10 cellular contexts compared by ENCODE assay signal in genomic region chr1:97050501-97050900, GRCh38.
A peak's percentile ranks its signal among the peaks of the same experiment; 100 is the strongest.
DNase-seq lines count a peak whose midpoint lies in the region; ATAC-seq lines count a peak whose summit lies in the region.
"Had no signal": no experiment of that assay in that cellular context is flagged by ENCODE, and none has a peak within 500 bp of the region (broad histone marks: within the 10 kb centered on the region; RNA-seq: fewer than 3 reads in every experiment).

No MANE protein-coding gene starts in this region.

- peaks cover 0 to 7% (median 0%) of the 10 kb centered on the region in 6 donors for H3K9me3 Mint-ChIP-seq in immature natural killer cell

- H3K4me3 Mint-ChIP-seq in immature natural killer cell: no peak overlapping the region

- no peaks in the 10 kb centered on the region for H3K4me1 Mint-ChIP-seq in immature natural killer cell

- peaks cover 0 to 4% (median 0%) of the 10 kb centered on the region in 3 donors for H3K27me3 Mint-ChIP-seq in immature natural killer cell (ENCODE audit: low read depth in 3 of 3)

- no peak overlapping the region for H3K4me3 ChIP-seq in H7 (ENCODE audit: insufficient read depth, low read depth, low read length)

- no peaks in the 10 kb centered on the region for H3K36me3 ChIP-seq in H7 (replicated peaks; ENCODE audit: control insufficient read depth, insufficient read depth, low read length)

- ATAC-seq in GM18520 (IDR thresholded peaks at IDR 0.05; ENCODE audit: unreplicated experiment) (no peak), HG02852 (IDR thresholded peaks at IDR 0.05; ENCODE audit: unreplicated experiment) (no peak)

- H3K27me3 ChIP-seq in H7 (ENCODE audit: control insufficient read depth, insufficient read depth, low read length): no peaks in the 10 kb centered on the region

- no peak overlapping the region for H3K27ac Mint-ChIP-seq in immature natural killer cell

- no peaks in the 10 kb centered on the region for H3K36me3 Mint-ChIP-seq in immature natural killer cell

- DNase-seq in A172 (ENCODE audit: low spot score) (peak; percentile 21), H7 (peak; percentile 24), OCI-M1 (lab: John Stamatoyannopoulos, UW) (peak; percentile 68), fibroblast of the conjunctiva (ENCODE audit: low read depth) (peak; percentile 47), immature natural killer cell (no peak), AML-193 (lab: John Stamatoyannopoulos, UW) (no peak)
- DNase-seq: activated CD4-positive, alpha-beta T cell treated with anti-CD3 and anti-CD28 coated beads, Interleukin-2, amount 50 U/mL, for 1 hour; KBM-7 had no signal

Comparison
In these comparisons a context has a peak if more than half of its experiments do, and no peak if none do; other contexts are left out.
1. DNase-seq: peak in A172 (single experiment), H7 (single experiment), OCI-M1 (single experiment) and fibroblast of the conjunctiva (single experiment); none in immature natural killer cell (0 of 3) and AML-193 (0 of 2).